In the genomic region with DNA sequence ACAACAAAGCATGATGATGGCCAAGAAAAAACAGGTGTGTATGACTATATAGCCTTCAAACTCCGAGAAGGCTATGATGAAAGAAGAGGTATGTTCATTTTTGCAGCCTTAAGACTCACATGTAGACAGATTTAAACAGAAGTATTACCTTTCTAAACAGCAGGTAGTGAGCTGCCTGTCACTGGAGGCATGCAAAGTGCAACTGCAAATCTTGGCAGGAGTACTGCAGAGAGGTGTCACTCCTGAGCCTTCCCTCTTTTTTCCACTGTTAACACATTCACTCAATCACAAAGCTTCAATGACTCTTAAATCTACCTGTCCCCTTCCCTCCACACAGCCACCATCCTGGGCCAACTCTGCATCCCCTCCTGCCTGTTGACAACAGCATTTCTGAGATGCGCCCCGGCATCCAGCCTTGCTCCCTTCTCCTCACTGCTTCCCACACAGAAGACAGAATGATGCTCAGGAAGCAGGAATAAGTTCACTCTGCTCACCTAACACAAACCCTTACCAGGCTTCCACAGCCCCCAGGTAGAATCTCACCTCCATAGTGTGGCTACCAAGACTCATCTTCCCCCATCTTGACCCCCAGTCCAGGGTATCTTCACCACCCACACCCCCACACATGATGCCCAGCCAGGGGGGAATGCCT, we compare ENCODE assay signal across 21 cellular contexts.
DNase-seq lines count a peak whose midpoint lies in the region; ATAC-seq and TF ChIP-seq lines count a peak whose summit lies in the region.
"Had no signal": no experiment of that assay in that cellular context is flagged by ENCODE, and none has a peak within 500 bp of the region (broad histone marks: within the 10 kb centered on the region; RNA-seq: fewer than 3 reads in every experiment).

No MANE protein-coding gene starts in this region.

- H3K27me3 ChIP-seq in right atrium auricular region (no peaks in the 10 kb centered on the region), A673 (replicated peaks; ENCODE audit: insufficient read depth, low read depth, low read length, poor library complexity) (no peaks in the 10 kb centered on the region)
- H3K27me3 ChIP-seq: BLaER1 treated with 17β-estradiol and CSF1 and Interleukin-3, amounts not matched to agents 10 nM and 100 nM had no signal

- CTCF ChIA-PET in A673 (lab: Charles Lee) = no interaction called here

- intact Hi-C loops in cardiac septum (cut with DNase I) = no loop called here
- intact Hi-C loops in A673 (cut with micrococcal nuclease; ENCODE audit: unreplicated experiment) = no loop called here

- H3K27ac ChIP-seq in right atrium auricular region (no peak overlapping the region), A673 (ENCODE audit: low read depth, low read length, poor library complexity, severe bottlenecking) (no peak overlapping the region)
- H3K27ac ChIP-seq: BLaER1 treated with 17β-estradiol and CSF1 and Interleukin-3, amounts not matched to agents 10 nM and 100 nM; KMS-11 had no signal

- H3K4me3 ChIP-seq in right atrium auricular region = no peak overlapping the region
- H3K4me3 ChIP-seq in A673 (ENCODE audit: low read depth, low read length, poor library complexity, severe bottlenecking) = no peak overlapping the region
- H3K4me3 ChIP-seq: BLaER1 treated with 17β-estradiol and CSF1 and Interleukin-3, amounts not matched to agents 10 nM and 100 nM; GM12878; GM23338 had no signal

- H3K36me3 Mint-ChIP-seq in osteocyte (ENCODE audit: unreplicated experiment) = no peaks in the 10 kb centered on the region
- H3K36me3 Mint-ChIP-seq in natural killer cell treated with Interleukin-12 subunit alpha and Interleukin-12 subunit beta and Interleukin-15 and Interleukin-18, amount 100 ng/mL, for 72 hours = no peaks in the 10 kb centered on the region
- H3K36me3 Mint-ChIP-seq: CD8-positive, alpha-beta T cell had no signal

- no peak for ATAC-seq in GM18870 (IDR thresholded peaks at IDR 0.05; ENCODE audit: unreplicated experiment)
- ATAC-seq in natural killer cell treated with Interleukin-12 subunit alpha and Interleukin-12 subunit beta and Interleukin-15 and Interleukin-18, amount 100 ng/mL, for 72 hours = no peak
- ATAC-seq: CD8-positive, alpha-beta T cell; GM12878 had no signal

- H3K9me3 Mint-ChIP-seq in osteocyte (ENCODE audit: unreplicated experiment) = no peaks in the 10 kb centered on the region
- H3K9me3 Mint-ChIP-seq in natural killer cell treated with Interleukin-12 subunit alpha and Interleukin-12 subunit beta and Interleukin-15 and Interleukin-18, amount 100 ng/mL, for 72 hours = no peaks in the 10 kb centered on the region
- H3K9me3 Mint-ChIP-seq: CD8-positive, alpha-beta T cell; GM23338 had no signal

- POLR2A ChIA-PET in A673 (lab: Charles Lee; ENCODE audit: low non-redundant PET) = no interaction called here

- no peaks in the 10 kb centered on the region for H3K36me3 ChIP-seq in right atrium auricular region
- H3K36me3 ChIP-seq in A673 (ENCODE audit: insufficient read depth, low read length, poor library complexity, severe bottlenecking) = no peaks in the 10 kb centered on the region
- H3K36me3 ChIP-seq: BLaER1 treated with 17β-estradiol and CSF1 and Interleukin-3, amounts not matched to agents 10 nM and 100 nM had no signal

- no peak overlapping the region for H3K4me3 Mint-ChIP-seq in osteocyte (ENCODE audit: unreplicated experiment)
- no peak overlapping the region for H3K4me3 Mint-ChIP-seq in natural killer cell treated with Interleukin-12 subunit alpha and Interleukin-12 subunit beta and Interleukin-15 and Interleukin-18, amount 100 ng/mL, for 72 hours
- H3K4me3 Mint-ChIP-seq: CD8-positive, alpha-beta T cell; GM23338 had no signal

- peak; percentile 39 for DNase-seq in cardiac septum (ENCODE audit: low spot score)
- no peak for DNase-seq in right atrium auricular region (ENCODE audit: low spot score)
- DNase-seq in ecto neural progenitor cell (ENCODE audit: low spot score) = peak; percentile 37
- DNase-seq in osteocyte (ENCODE audit: extremely low spot score, unreplicated experiment) = peak; percentile 6
- no peak for DNase-seq in natural killer cell treated with Interleukin-12 subunit alpha and Interleukin-12 subunit beta and Interleukin-15 and Interleukin-18, amount 100 ng/mL, for 72 hours (ENCODE audit: low spot score)
- DNase-seq in A673 (ENCODE audit: low spot score) = no peak
- no peak for DNase-seq in GOT3 (lab: John Stamatoyannopoulos, UW)
- DNase-seq: Calu3, GF-D8, MV-4-11, NCI-H187 treated with DMSO at 0.1 percent for 48 hours, NCI-H2227 treated with DMSO at 0.1 percent for 48 hours, NCI-H524 treated with DMSO at 0.1 percent for 48 hours, RPMI8226, SIG-M5 had no signal

- peaks cover 6% of the 10 kb centered on the region for H3K27me3 Mint-ChIP-seq in osteocyte (ENCODE audit: unreplicated experiment)
- no peaks in the 10 kb centered on the region for H3K27me3 Mint-ChIP-seq in natural killer cell treated with Interleukin-12 subunit alpha and Interleukin-12 subunit beta and Interleukin-15 and Interleukin-18, amount 100 ng/mL, for 72 hours

- BruUV-seq in A673 (replicated peaks; lab: Mats Ljungman, UMichigan) = no TSS peak

- H3K4me1 ChIP-seq in right atrium auricular region (no peaks in the 10 kb centered on the region), A673 (ENCODE audit: insufficient read depth, low read length, poor library complexity, severe bottlenecking) (no peaks in the 10 kb centered on the region)

- no peaks in the 10 kb centered on the region for H3K9me3 ChIP-seq in right atrium auricular region
- no peaks in the 10 kb centered on the region for H3K9me3 ChIP-seq in A673 (ENCODE audit: low read depth, low read length, poor library complexity, severe bottlenecking)
- H3K9me3 ChIP-seq: BLaER1 treated with 17β-estradiol and CSF1 and Interleukin-3, amounts not matched to agents 10 nM and 100 nM had no signal

- no peak overlapping the region for H3K27ac Mint-ChIP-seq in osteocyte (ENCODE audit: unreplicated experiment)
- H3K27ac Mint-ChIP-seq in natural killer cell treated with Interleukin-12 subunit alpha and Interleukin-12 subunit beta and Interleukin-15 and Interleukin-18, amount 100 ng/mL, for 72 hours = no peak overlapping the region
- H3K27ac Mint-ChIP-seq: CD8-positive, alpha-beta T cell had no signal

- H3K4me1 Mint-ChIP-seq in osteocyte (ENCODE audit: unreplicated experiment) = peaks cover 16% of the 10 kb centered on the region
- no peaks in the 10 kb centered on the region for H3K4me1 Mint-ChIP-seq in natural killer cell treated with Interleukin-12 subunit alpha and Interleukin-12 subunit beta and Interleukin-15 and Interleukin-18, amount 100 ng/mL, for 72 hours (ENCODE audit: low read depth in 2 of 2)

- TF ChIP-seq CTCF in right atrium auricular region (IDR thresholded peaks at IDR 0.05) (no peak), osteocyte (IDR thresholded peaks at IDR 0.05) (no peak), A673 (conservative IDR thresholded peaks at IDR 0.05; ENCODE audit: low read depth, low read length) (no peak)

Comparison
In these comparisons a context has a peak if more than half of its experiments do, and no peak if none do; other contexts are left out.
1. DNase-seq: peak in cardiac septum (single experiment), ecto neural progenitor cell (single experiment) and osteocyte (single experiment); none in right atrium auricular region (single experiment), natural killer cell treated with Interleukin-12 subunit alpha and Interleukin-12 subunit beta and Interleukin-15 and Interleukin-18, amount 100 ng/mL, for 72 hours (single experiment), A673 (single experiment) and GOT3 (single experiment).